27 cellular contexts compared by ENCODE assay signal in genomic region chr6:18837013-18837412, GRCh38.
"Had no signal": no experiment of that assay in that cellular context is flagged by ENCODE, and none has a peak within 500 bp of the region (broad histone marks: within the 10 kb centered on the region; RNA-seq: fewer than 3 reads in every experiment).

No MANE protein-coding gene starts in this region.

- H3K36me3 ChIP-seq: ascending aorta had no signal

- DNase-seq: activated B cell treated with CpG ODN at 0.5 μM for 24 hours; activated CD4-positive, alpha-beta memory T cell treated with anti-CD3 and anti-CD28 coated beads, Interleukin-2, amount 10 ng/mL, durations not matched to agents 7 days and 5 days; activated CD4-positive, alpha-beta T cell treated with anti-CD3 and anti-CD28 coated beads for 4 hours; activated CD4-positive, alpha-beta T cell treated with anti-CD3 and anti-CD28 coated beads, Interleukin-2, amount 10 ng/mL, durations not matched to agents 24 days and 14 days; activated CD4-positive, alpha-beta T cell treated with anti-CD3 and anti-CD28 coated beads, Interleukin-2, amount 50 U/mL, for 48 hours; activated CD4-positive, CD25-positive, alpha-beta regulatory T cell treated with anti-CD3 and anti-CD28 coated beads, Interleukin-2, amount 50 U/mL, for 72 hours; activated CD8-positive, alpha-beta memory T cell treated with anti-CD3 and anti-CD28 coated beads for 24 hours; activated CD8-positive, alpha-beta memory T cell treated with anti-CD3 and anti-CD28 coated beads, Interleukin-2, amount 10 ng/mL, durations not matched to agents 7 days and 5 days; activated CD8-positive, alpha-beta memory T cell treated with anti-CD3 and anti-CD28 coated beads, Interleukin-2, amount 50 U/mL, for 48 hours; activated CD8-positive, alpha-beta T cell treated with anti-CD3 and anti-CD28 coated beads, Interleukin-2, amount 10 ng/mL, durations not matched to agents 7 days and 5 days; activated effector memory CD4-positive, alpha-beta T cell treated with Interleukin-2 at 50 U/mL for 16 hours; activated gamma-delta T cell; activated naive CD4-positive, alpha-beta T cell treated with anti-CD3 and anti-CD28 coated beads, Interleukin-2, amount 10 ng/mL, durations not matched to agents 7 days and 5 days; activated naive CD4-positive, alpha-beta T cell treated with Interleukin-2 at 50 U/mL for 16 hours; activated naive CD8-positive, alpha-beta T cell treated with anti-CD3 and anti-CD28 coated beads, Interleukin-2, amount 10 ng/mL, durations not matched to agents 7 days and 5 days; activated naive CD8-positive, alpha-beta T cell treated with anti-CD3 and anti-CD28 coated beads, Interleukin-2, amount 50 U/mL, for 24 hours; activated T-cell treated with anti-CD3 and anti-CD28 coated beads, Interleukin-2, amount 50 U/mL, for 24 hours; activated T-cell treated with anti-CD3 and anti-CD28 coated beads, Interleukin-2, amount 50 U/mL, for 48 hours; amygdala; anterior cingulate cortex; central memory CD4-positive, alpha-beta T cell; SW 1271; T-helper 1 cell; T-helper 2 cell; T-helper 9 cell had no signal

- ATAC-seq: activated CD8-positive, alpha-beta memory T cell treated with anti-CD3 and anti-CD28 coated beads, Interleukin-2, amount 10 ng/mL, durations not matched to agents 7 days and 5 days; activated CD8-positive, alpha-beta T cell treated with anti-CD3 and anti-CD28 coated beads, Interleukin-2, amount 10 ng/mL, durations not matched to agents 7 days and 5 days; activated naive CD8-positive, alpha-beta T cell treated with anti-CD3 and anti-CD28 coated beads, Interleukin-2, amount 50 U/mL, for 24 hours had no signal

- H3K27me3 ChIP-seq: ascending aorta had no signal

- H3K4me3 ChIP-seq: ascending aorta had no signal

- H3K27ac ChIP-seq: ascending aorta, VCaP had no signal

- H3K4me1 ChIP-seq: ascending aorta had no signal

- H3K9me3 ChIP-seq: ascending aorta had no signal
